In the genomic region with DNA sequence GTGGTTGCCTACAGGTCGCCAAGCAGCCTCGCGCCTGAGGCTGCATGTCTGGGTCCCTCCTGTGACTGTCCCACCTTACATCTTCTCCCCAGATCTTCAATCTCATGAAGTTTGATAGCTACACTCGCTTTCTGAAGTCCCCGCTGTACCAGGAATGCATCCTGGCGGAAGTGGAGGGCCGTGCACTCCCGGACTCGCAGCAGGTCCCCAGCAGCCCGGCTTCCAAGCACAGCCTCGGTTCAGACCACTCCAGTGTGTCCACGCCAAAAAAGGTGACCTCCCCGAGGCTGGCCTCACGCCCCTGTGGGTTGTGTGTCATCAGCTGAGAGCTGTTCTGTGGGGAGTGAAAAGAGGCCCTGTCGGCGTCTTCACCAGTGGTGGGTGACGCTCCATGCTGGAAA, we compare ENCODE assay signal across 16 cellular contexts. TPM values are rescaled to one million over a fixed set of nuclear protein-coding genes. Genes with fewer than 3 reads are reported as not detected.
DNase-seq lines count a peak whose midpoint lies in the region; ATAC-seq and TF ChIP-seq lines count a peak whose summit lies in the region.
"Had no signal": no experiment of that assay in that cellular context is flagged by ENCODE, and none has a peak within 500 bp of the region (broad histone marks: within the 10 kb centered on the region; RNA-seq: fewer than 3 reads in every experiment).

No MANE protein-coding gene starts in this region.

- H3K4ac ChIP-seq in H9 (ENCODE audit: low read depth, low read length): no peak overlapping the region

- H3K9me3 ChIP-seq in BLaER1: no peaks in the 10 kb centered on the region
- H3K9me3 ChIP-seq in H9 (ENCODE audit: control insufficient read depth, low read depth, low read length): no peaks in the 10 kb centered on the region

- no peaks in the 10 kb centered on the region for H3K9me3 Mint-ChIP-seq in H9
- H3K9me3 Mint-ChIP-seq in glutamatergic neuron (ENCODE audit: unreplicated experiment): peaks cover 7% of the 10 kb centered on the region
- H3K9me3 Mint-ChIP-seq: CD8-positive, alpha-beta T cell had no signal

- H3K9ac ChIP-seq in BLaER1 (no peak overlapping the region), H9 (ENCODE audit: extremely low read depth, insufficient read length, low read length) (no peak overlapping the region)
- H3K9ac ChIP-seq: GM23248 had no signal

- H3K23me2 ChIP-seq in H9 (ENCODE audit: insufficient read length, low read depth, low read length, poor library complexity, severe bottlenecking): no peaks in the 10 kb centered on the region

- H3K4me3 ChIP-seq in BLaER1: no peak overlapping the region
- H3K4me3 ChIP-seq: GM23248 had no signal

- H3K4me1 ChIP-seq in BLaER1 (peaks cover 73% of the 10 kb centered on the region), H9 (ENCODE audit: insufficient read depth, low read length) (no peaks in the 10 kb centered on the region)

- H4K91ac ChIP-seq in H9 (ENCODE audit: insufficient read length, low read depth, low read length): no peak overlapping the region

- H3T11ph ChIP-seq in H9 (ENCODE audit: low read length): no peak overlapping the region

- H3K18ac ChIP-seq in H9 (ENCODE audit: insufficient read length, low read depth, low read length): no peak overlapping the region

- H3K79me2 ChIP-seq in H9 (ENCODE audit: insufficient read depth, low read length): no peaks in the 10 kb centered on the region

- H2AFZ ChIP-seq in H9 (ENCODE audit: low read length): no peak overlapping the region
- H2AFZ ChIP-seq: GM23248 had no signal

- no peak overlapping the region for H3K14ac ChIP-seq in H9 (ENCODE audit: insufficient read depth, low read length)

- H4K8ac ChIP-seq in H9 (replicated peaks; ENCODE audit: insufficient read length, low read depth, low read length): no peak overlapping the region

- peak overlapping the region in 1 of 3 experiments; percentile 88; a peak in 1 of 7 replicates for H3K27ac Mint-ChIP-seq in H9
- no peak overlapping the region for H3K27ac Mint-ChIP-seq in glutamatergic neuron (ENCODE audit: unreplicated experiment)
- H3K27ac Mint-ChIP-seq: B cell; CD8-positive, alpha-beta T cell had no signal

- H3K4me3 Mint-ChIP-seq in H9 (no peak overlapping the region), glutamatergic neuron (ENCODE audit: unreplicated experiment) (no peak overlapping the region)
- H3K4me3 Mint-ChIP-seq: B cell; CD8-positive, alpha-beta T cell had no signal

- no peak overlapping the region for H3K56ac ChIP-seq in H9 (ENCODE audit: insufficient read length, low read depth, low read length)

- no peak overlapping the region for H2BK120ac ChIP-seq in H9 (ENCODE audit: low read depth, low read length, poor library complexity, severe bottlenecking)

- no peak overlapping the region for H2AK5ac ChIP-seq in H9 (ENCODE audit: insufficient read length, low read length)

- H3K4me2 ChIP-seq in BLaER1 (no peak overlapping the region), H9 (ENCODE audit: insufficient read depth, insufficient read length, low read length) (no peak overlapping the region)

- TF ChIP-seq CTCF in H9 (conservative IDR thresholded peaks at IDR 0.05) (no peak), glutamatergic neuron (IDR thresholded peaks at IDR 0.05; ENCODE audit: partially characterized antibody, unreplicated experiment) (no peak)

- H4K20me1 ChIP-seq in BLaER1: peaks cover 95% of the 10 kb centered on the region
- H4K20me1 ChIP-seq in H9 (ENCODE audit: control insufficient read depth, insufficient read depth, insufficient read length): no peaks in the 10 kb centered on the region

- no peak overlapping the region for H2BK12ac ChIP-seq in H9 (ENCODE audit: insufficient read length, low read depth, low read length)

- DNase-seq in H9: peak; percentile 25
- peak; percentile 5 for DNase-seq in glutamatergic neuron
- DNase-seq in posterior vena cava (ENCODE audit: low spot score): peak; percentile 80
- no peak for DNase-seq in NCI-H2107 (lab: John Stamatoyannopoulos, UW)
- DNase-seq in SW 1271 (lab: John Stamatoyannopoulos, UW): no peak
- DNase-seq: CD8-positive, alpha-beta T cell; DND-41; GDM1; GM23248; KBM-7; NCI-H226; OCI-M1; RPMI8226 had no signal

- no peak overlapping the region for H2BK20ac ChIP-seq in H9 (ENCODE audit: low read depth, low read length, poor library complexity, severe bottlenecking)

- intact Hi-C loops in posterior vena cava (cut with DNase I): no loop called here

- H3K27me3 Mint-ChIP-seq in H9 (ENCODE audit: low read depth) (no peaks in the 10 kb centered on the region; the same call in 1 of the 2 replicates), glutamatergic neuron (ENCODE audit: unreplicated experiment) (peaks cover 2% of the 10 kb centered on the region)
- H3K27me3 Mint-ChIP-seq: B cell had no signal

- H3K36me3 ChIP-seq in BLaER1: peaks cover 68% of the 10 kb centered on the region

- H3K23ac ChIP-seq in H9 (ENCODE audit: insufficient read length, low read depth, low read length): no peak overlapping the region

- no peaks in the 10 kb centered on the region for H3K27me3 ChIP-seq in BLaER1
- H3K27me3 ChIP-seq in H9 (ENCODE audit: insufficient read depth, low read length): no peaks in the 10 kb centered on the region

- H2BK5ac ChIP-seq in H9 (ENCODE audit: insufficient read length, low read length): no peak overlapping the region

- no peak for ATAC-seq in GM18511 (IDR thresholded peaks at IDR 0.05; ENCODE audit: unreplicated experiment)
- ATAC-seq: CD8-positive, alpha-beta T cell had no signal

- no CpG with 5 or more reads among the region's 17 CpGs for WGBS in H9 (ENCODE audit: extremely low coverage, insufficient read length, low lambda C conversion rate)

- H3K4me1 Mint-ChIP-seq in H9: peaks cover 0 to 5% of the 10 kb centered on the region in 2 experiments; a peak in 1 of 4 replicates
- H3K4me1 Mint-ChIP-seq in glutamatergic neuron (ENCODE audit: low read depth, unreplicated experiment): peaks cover 12% of the 10 kb centered on the region

- H3K79me1 ChIP-seq in H9 (ENCODE audit: insufficient read depth, low read depth, low read length, poor library complexity, severe bottlenecking): no peaks in the 10 kb centered on the region

- no peak overlapping the region for H2BK15ac ChIP-seq in H9 (ENCODE audit: low read depth, low read length)

- peaks cover 0 to 30% (median 2%) of the 10 kb centered on the region in 3 experiments; a peak in 5 of 7 replicates for H3K36me3 Mint-ChIP-seq in H9 (ENCODE audit: insufficient read depth in 1 of 3, low read depth in 3 of 3)
- H3K36me3 Mint-ChIP-seq in glutamatergic neuron (ENCODE audit: unreplicated experiment): no peaks in the 10 kb centered on the region

- no peak overlapping the region for H4K5ac ChIP-seq in H9 (ENCODE audit: insufficient read length, low read depth, low read length)

- 0 out of 2 replicates have a peak overlapping the region, but pooled peaks have one; percentile 2 for H3K27ac ChIP-seq in BLaER1
- H3K27ac ChIP-seq in H9 (ENCODE audit: insufficient read length, low read depth, low read length): no peak overlapping the region
- H3K27ac ChIP-seq: GM23248 had no signal

RNA-seq across cellular contexts. Expression of a gene that starts 24.9 kb away (rescaled TPM):
- total RNA-seq in H9 (2021) (0.33 and 0.37 TPM in 2 replicates), glutamatergic neuron (ENCODE audit: unreplicated experiment) (9.4 TPM), posterior vena cava (under 1 TPM in 1 of 2 donors, not detected in 1; 0.24 TPM)
- total RNA-seq: B cell; CD8-positive, alpha-beta T cell; GM23248 had no signal

RNA-seq across cellular contexts. Expression of a gene that starts 46.3 kb away (rescaled TPM):
- total RNA-seq in H9 (2021) (0.26 TPM in 1 of 2 replicates, not detected in the other), glutamatergic neuron (ENCODE audit: unreplicated experiment) (5.1 TPM), posterior vena cava (under 1 TPM in 1 of 2 donors, not detected in 1; 0.14 TPM)
- total RNA-seq: CD8-positive, alpha-beta T cell; GM23248 had no signal

Comparison
In these comparisons a context has a peak if more than half of its experiments do, and no peak if none do; other contexts are left out.
1. DNase-seq: peak in H9 (single experiment), glutamatergic neuron (single experiment) and posterior vena cava (single experiment); none in NCI-H2107 (single experiment) and SW 1271 (0 of 2).